25 cellular contexts compared by ENCODE assay signal in the genomic region with DNA sequence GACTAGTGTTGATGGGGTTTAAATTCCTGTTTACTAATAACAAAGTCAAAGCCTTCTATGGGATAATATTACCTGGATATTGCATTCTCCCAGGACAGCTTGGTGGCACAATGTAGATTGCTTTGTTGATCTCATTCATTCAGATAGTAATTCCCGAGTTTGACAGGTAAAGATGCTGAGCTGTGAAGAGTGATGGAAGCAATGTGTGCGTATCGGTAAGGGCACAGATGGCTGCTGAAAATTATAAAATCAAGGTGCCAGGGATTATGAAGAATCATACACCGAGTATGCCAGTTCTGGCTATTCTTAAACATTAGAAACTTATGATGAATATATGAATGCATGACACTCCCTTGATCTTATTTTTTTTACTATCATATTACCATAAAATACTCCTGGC.
"Had no signal": no experiment of that assay in that cellular context is flagged by ENCODE, and none has a peak within 500 bp of the region (broad histone marks: within the 10 kb centered on the region; RNA-seq: fewer than 3 reads in every experiment).

No MANE protein-coding gene starts in this region.

- ATAC-seq: esophagus mucosa; heart left ventricle; left lobe of liver; naive thymus-derived CD4-positive, alpha-beta T cell; right cardiac atrium had no signal

- H3K36me3 ChIP-seq: heart left ventricle, ovary, stomach, thoracic aorta, transverse colon had no signal

- H3K4me3 ChIP-seq: coronary artery, dorsolateral prefrontal cortex, heart left ventricle, ovary, stomach, thoracic aorta, transverse colon had no signal

- H3K27me3 Mint-ChIP-seq: naive thymus-derived CD4-positive, alpha-beta T cell; progenitor cell of endocrine pancreas had no signal

- H3K27ac ChIP-seq: coronary artery, dorsolateral prefrontal cortex, heart left ventricle, ovary, stomach, thoracic aorta, transverse colon had no signal

- DNase-seq: dorsolateral prefrontal cortex; effector memory CD4-positive, alpha-beta T cell; heart left ventricle; hippocampal formation; kidney glomerular epithelial cell; mammary epithelial cell; naive thymus-derived CD4-positive, alpha-beta T cell; nephron progenitor cell; nucleus accumbens; ovary; right cardiac atrium; small intestine; stimulated activated CD4-positive, alpha-beta T cell treated with anti-CD3 and anti-CD28 coated beads, Interleukin-12 subunit alpha, Interleukin-12 subunit beta, amount 100 ng/mL, for 4 hours; stimulated activated naive CD4-positive, alpha-beta T cell; stomach; substantia nigra; transverse colon had no signal

- H3K4me1 ChIP-seq: heart left ventricle, stomach, transverse colon had no signal

- H3K4me1 Mint-ChIP-seq: nephron progenitor cell had no signal

- H3K4me3 Mint-ChIP-seq: naive thymus-derived CD4-positive, alpha-beta T cell; nephron progenitor cell had no signal

- H3K27me3 ChIP-seq: dorsolateral prefrontal cortex, heart left ventricle, stomach, transverse colon had no signal

- FAIRE-seq: endometrium, frontal cortex, islet of Langerhans, small intestine had no signal

- H3K27ac Mint-ChIP-seq: naive thymus-derived CD4-positive, alpha-beta T cell; nephron progenitor cell; progenitor cell of endocrine pancreas had no signal

- H3K36me3 Mint-ChIP-seq: naive thymus-derived CD4-positive, alpha-beta T cell had no signal

- H3K9me3 ChIP-seq: ovary, transverse colon had no signal
